8 cellular contexts compared by ENCODE assay signal in the genomic region with DNA sequence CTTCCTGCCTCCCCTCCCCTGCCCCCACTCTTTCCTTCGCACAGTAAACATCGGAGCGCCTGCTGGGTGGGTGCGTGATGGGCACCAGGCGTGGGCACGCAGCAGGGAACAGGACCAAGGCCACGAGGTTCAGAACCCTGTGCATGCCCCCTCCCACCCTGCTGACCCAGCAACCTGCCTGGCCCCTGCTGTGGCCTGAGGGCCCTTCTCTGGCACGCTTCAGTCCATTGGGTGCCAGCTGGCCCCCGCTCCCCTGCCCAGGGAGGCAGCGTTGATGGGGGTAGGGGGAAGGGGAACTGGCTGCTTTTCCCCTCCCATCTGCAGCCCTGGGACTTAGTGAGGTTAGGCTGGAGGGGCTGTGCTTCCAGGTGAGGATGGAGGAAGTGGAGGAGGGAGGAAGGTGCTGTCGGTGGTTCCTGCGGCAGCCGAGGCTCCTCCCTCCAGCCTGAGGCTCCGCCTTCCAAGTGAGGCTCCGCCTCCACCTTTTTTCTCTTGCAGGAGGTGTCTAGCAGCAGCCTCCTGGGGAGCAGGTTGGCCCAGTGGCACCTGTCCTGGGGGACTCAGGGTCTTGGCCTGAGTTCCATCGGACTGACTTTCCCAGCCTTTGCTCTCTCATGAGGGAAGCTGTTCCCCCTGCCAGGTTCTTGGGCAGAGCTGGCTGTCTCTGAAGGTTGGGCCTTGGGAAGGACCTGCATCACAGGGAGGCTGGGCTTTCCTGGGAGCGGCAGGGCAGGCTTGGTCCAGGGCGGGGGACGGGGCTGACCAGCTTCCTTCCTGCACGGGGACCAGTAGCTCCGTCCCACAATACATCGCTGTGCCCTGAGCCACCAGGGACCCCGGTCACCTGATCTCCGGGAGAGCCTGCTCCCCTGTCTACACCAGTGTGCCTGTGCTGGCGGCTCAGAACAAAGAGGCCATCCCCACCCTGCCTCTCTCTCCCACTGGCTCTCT. TPM values are rescaled to one million over a fixed set of nuclear protein-coding genes. Genes with fewer than 3 reads are reported as not detected.
A peak's percentile ranks its signal among the peaks of the same experiment; 100 is the strongest.
DNase-seq lines count a peak whose midpoint lies in the region; ATAC-seq and TF ChIP-seq lines count a peak whose summit lies in the region.

No MANE protein-coding gene starts in this region.

- no peaks in the 10 kb centered on the region for H3K27me3 ChIP-seq in SK-N-SH (ENCODE audit: insufficient read depth)
- H3K27me3 ChIP-seq in A673 (replicated peaks; ENCODE audit: insufficient read depth, low read depth, low read length, poor library complexity) = no peaks in the 10 kb centered on the region

- no peak overlapping the region for H3K9ac ChIP-seq in SK-N-SH

- H3K4me2 ChIP-seq in SK-N-SH = no peak overlapping the region

- H3K4me3 ChIP-seq in SK-N-SH (ENCODE audit: low read depth in 2 of 2, low read length in 1 of 2) = no peak overlapping the region
- no peak overlapping the region for H3K4me3 ChIP-seq in A673 (ENCODE audit: low read depth, low read length, poor library complexity, severe bottlenecking)

- POLR2A ChIA-PET in SK-N-SH (lab: Yijun Ruan, JAX) (interaction anchor here (0.6 to 1.5 kb wide), 3 partner anchors 14 to 30 kb away, joined by 3 to 6 read pairs (median 4); partner anchors contain the start of gene EEF2), A673 (lab: Charles Lee; ENCODE audit: low non-redundant PET) (no interaction called here)

- no peaks in the 10 kb centered on the region for H3F3A ChIP-seq in SK-N-SH (replicated peaks; ENCODE audit: insufficient read depth)

- no peaks in the 10 kb centered on the region for H3K36me3 Mint-ChIP-seq in activated naive CD4-positive, alpha-beta T cell treated with anti-CD3 and anti-CD28 coated beads, Interleukin-2, amount 50 U/mL, for 72 hours

- CTCF ChIA-PET in SK-N-SH (lab: Yijun Ruan, JAX) = interaction anchor here (1.3 kb wide), 1 partner anchor 27 kb away, joined by 4 read pairs; no protein-coding TSS in a partner anchor
- CTCF ChIA-PET in A673 (lab: Charles Lee) = interaction anchor here (0.6 kb wide), 1 partner anchor 253 kb away, joined by 8 read pairs; no protein-coding TSS in a partner anchor

- TF ChIP-seq RAD21 in SK-N-SH (IDR thresholded peaks at IDR 0.05; ENCODE audit: low read length) = no peak

- no peaks in the 10 kb centered on the region for H3K9me3 Mint-ChIP-seq in activated naive CD4-positive, alpha-beta T cell treated with anti-CD3 and anti-CD28 coated beads, Interleukin-2, amount 50 U/mL, for 72 hours

- H3K27ac ChIP-seq in SK-N-SH (ENCODE audit: low read depth in 2 of 2, low read length in 1 of 2) (peak overlapping the region in 1 of 2 experiments; percentile 84; a peak in 2 of 4 replicates), A673 (ENCODE audit: low read depth, low read length, poor library complexity, severe bottlenecking) (no peak overlapping the region)

- DNase-seq in SK-N-SH (peak; percentile 70), left colon (no peak), midbrain (lab: John Stamatoyannopoulos, UW) (no peak), dedifferentiated amniotic fluid mesenchymal stem cell (ENCODE audit: extremely low spot score) (no peak), SW 1271 (lab: John Stamatoyannopoulos, UW) (no peak), A673 (ENCODE audit: low spot score) (no peak)
- DNase-seq in activated naive CD4-positive, alpha-beta T cell treated with anti-CD3 and anti-CD28 coated beads, Interleukin-2, amount 50 U/mL, for 72 hours (ENCODE audit: low spot score in 2 of 2) = peak in 1 of 2 donors; percentile 53
- peak; percentile 44 for DNase-seq in stimulated activated naive CD8-positive, alpha-beta T cell treated with anti-CD3 and anti-CD28 coated beads, Interleukin-15, Interleukin-2, amounts not matched to agents 100 U/mL and 50 U/mL, for 24 hours

- TF ChIP-seq EP300 in SK-N-SH (IDR thresholded peaks at IDR 0.05; ENCODE audit: borderline replicate concordance in 1 of 2, low read depth in 1 of 2, low read length in 1 of 2) = no peak

- intact Hi-C loops in left colon (cut with DNase I, micrococcal nuclease) = no loop called here
- intact Hi-C loops in A673 (cut with micrococcal nuclease; ENCODE audit: unreplicated experiment) = no loop called here

- H3K9me3 ChIP-seq in SK-N-SH (no peaks in the 10 kb centered on the region), A673 (ENCODE audit: low read depth, low read length, poor library complexity, severe bottlenecking) (no peaks in the 10 kb centered on the region)

- peaks cover 78% of the 10 kb centered on the region for H3K79me2 ChIP-seq in SK-N-SH (ENCODE audit: insufficient read depth)

- peak; percentile 15 to 59 for ATAC-seq in activated naive CD4-positive, alpha-beta T cell treated with anti-CD3 and anti-CD28 coated beads, Interleukin-2, amount 50 U/mL, for 72 hours
- ATAC-seq in left colon = peak; percentile 21
- ATAC-seq in stimulated activated naive CD8-positive, alpha-beta T cell treated with anti-CD3 and anti-CD28 coated beads, Interleukin-15, Interleukin-2, amounts not matched to agents 100 U/mL and 50 U/mL, for 24 hours = no peak

- H3K4me1 ChIP-seq in SK-N-SH (ENCODE audit: control insufficient read depth in 1 of 2, insufficient read depth in 2 of 2, low read depth in 1 of 2, low read length in 1 of 2) (peaks cover 0 to 35% of the 10 kb centered on the region in 2 experiments; a peak in 1 of 4 replicates), A673 (ENCODE audit: insufficient read depth, low read length, poor library complexity, severe bottlenecking) (peaks cover 10% of the 10 kb centered on the region)

- TF ChIP-seq CTCF in SK-N-SH (IDR thresholded peaks at IDR 0.05) (no peak), A673 (conservative IDR thresholded peaks at IDR 0.05; ENCODE audit: low read depth, low read length) (no peak)

- H3K36me3 ChIP-seq in SK-N-SH (replicated peaks in 1 of 2; ENCODE audit: control insufficient read depth in 1 of 2, insufficient read depth in 2 of 2, low read length in 1 of 2) (peaks cover 0 to 37% of the 10 kb centered on the region in 2 experiments), A673 (ENCODE audit: insufficient read depth, low read length, poor library complexity, severe bottlenecking) (peaks cover 30% of the 10 kb centered on the region)

- 82% methylated on average over 9 of the region's 25 CpGs for WGBS in SK-N-SH (ENCODE audit: low lambda C conversion rate)

- no peak overlapping the region for H3K27ac Mint-ChIP-seq in activated naive CD4-positive, alpha-beta T cell treated with anti-CD3 and anti-CD28 coated beads, Interleukin-2, amount 50 U/mL, for 72 hours

- H2AFZ ChIP-seq in SK-N-SH (ENCODE audit: low read depth) = no peak overlapping the region

- H3K9me2 ChIP-seq in SK-N-SH = no peaks in the 10 kb centered on the region

- BruUV-seq in A673 (replicated peaks; lab: Mats Ljungman, UMichigan) = no TSS peak

- H4K20me1 ChIP-seq in SK-N-SH (ENCODE audit: insufficient read depth) = peaks cover 85% of the 10 kb centered on the region

TF ChIP-seq in SK-N-SH, 30 proteins besides CTCF, POLR2A, EP300 and RAD21:
- no peak for TF ChIP-seq RFX5 (IDR thresholded peaks at IDR 0.05; ENCODE audit: low read length)
- TF ChIP-seq CHD2 (IDR thresholded peaks at IDR 0.05; ENCODE audit: low read length, partially characterized antibody) = peak; percentile 5
- TF ChIP-seq RXRA (IDR thresholded peaks at IDR 0.05; ENCODE audit: borderline replicate concordance, low read depth) = no peak
- no peak for TF ChIP-seq TAF1 (IDR thresholded peaks at IDR 0.05; ENCODE audit: borderline replicate concordance, low read depth, low read length)
- no peak for TF ChIP-seq MEF2A (IDR thresholded peaks at IDR 0.05; ENCODE audit: borderline replicate concordance, low read depth)
- no peak for TF ChIP-seq IRF3 (IDR thresholded peaks at IDR 0.05; ENCODE audit: low read depth, low read length)
- TF ChIP-seq ELF1 (IDR thresholded peaks at IDR 0.05) = no peak

RNA-seq across cellular contexts. Expression of gene PIAS4, which starts 7.3 kb away (rescaled TPM):
- 7.7 and 14.1 TPM in 2 replicates for polyA plus RNA-seq in SK-N-SH (2012; rRNA removed)
- 4.8 and 7.9 TPM in 2 replicates for polyA plus RNA-seq in SK-N-SH (2012; cell fraction: cytosol; rRNA removed)
- polyA plus RNA-seq in SK-N-SH (2012; cell fraction: nucleus; rRNA removed) = 17.7 and 23.8 TPM in 2 replicates
- 10 to 100 TPM; 28.0 to 30.6 TPM for total RNA-seq in activated naive CD4-positive, alpha-beta T cell treated with anti-CD3 and anti-CD28 coated beads, Interleukin-2, amount 50 U/mL, for 72 hours
- 10 to 100 TPM; 25.1 to 27.7 TPM for total RNA-seq in left colon
- total RNA-seq in A673 (2021) = 48.1 and 59.1 TPM in 2 replicates

RNA-seq across cellular contexts. Expression of gene EEF2, which starts 29.6 kb away (rescaled TPM):
- polyA plus RNA-seq in SK-N-SH (2012; rRNA removed) = 1,295 and 1,553 TPM in 2 replicates
- 756 and 1,170 TPM in 2 replicates for polyA plus RNA-seq in SK-N-SH (2012; cell fraction: cytosol; rRNA removed)
- 816 and 855 TPM in 2 replicates for polyA plus RNA-seq in SK-N-SH (2012; cell fraction: nucleus; rRNA removed)
- 1,000 to 10,000 TPM; 3,216 to 3,705 TPM for total RNA-seq in activated naive CD4-positive, alpha-beta T cell treated with anti-CD3 and anti-CD28 coated beads, Interleukin-2, amount 50 U/mL, for 72 hours
- 1,000 to 10,000 TPM; 1,955 to 2,053 TPM for total RNA-seq in left colon
- total RNA-seq in A673 (2021) = 2,701 and 2,706 TPM in 2 replicates

RNA-seq across cellular contexts. Expression of gene DAPK3, which starts 43.9 kb away (rescaled TPM):
- polyA plus RNA-seq in SK-N-SH (2012; rRNA removed) = 118 and 142 TPM in 2 replicates
- polyA plus RNA-seq in SK-N-SH (2012; cell fraction: cytosol; rRNA removed) = 67.8 and 92.3 TPM in 2 replicates
- 184 and 238 TPM in 2 replicates for polyA plus RNA-seq in SK-N-SH (2012; cell fraction: nucleus; rRNA removed)
- 10 to 100 TPM; 28.4 to 61.4 TPM for total RNA-seq in activated naive CD4-positive, alpha-beta T cell treated with anti-CD3 and anti-CD28 coated beads, Interleukin-2, amount 50 U/mL, for 72 hours
- total RNA-seq in left colon = 10 to 100 TPM; 52.2 to 74.6 TPM
- 58.3 and 65.9 TPM in 2 replicates for total RNA-seq in A673 (2021)

RNA-seq across cellular contexts. Expression of gene ZBTB7A, which starts 51.9 kb away (rescaled TPM):
- 5.6 and 7.4 TPM in 2 replicates for polyA plus RNA-seq in SK-N-SH (2012; rRNA removed)
- polyA plus RNA-seq in SK-N-SH (2012; cell fraction: cytosol; rRNA removed) = 2.8 and 5.8 TPM in 2 replicates
- polyA plus RNA-seq in SK-N-SH (2012; cell fraction: nucleus; rRNA removed) = 17.7 and 19.8 TPM in 2 replicates
- total RNA-seq in activated naive CD4-positive, alpha-beta T cell treated with anti-CD3 and anti-CD28 coated beads, Interleukin-2, amount 50 U/mL, for 72 hours = 10 to 100 TPM; 23.4 to 26.0 TPM
- total RNA-seq in left colon (100 to 1,000 TPM; 110 to 124 TPM), A673 (2021) (25.1 and 25.9 TPM in 2 replicates)

Comparison
In these comparisons a context has a peak if more than half of its experiments do, and no peak if none do; other contexts are left out.
1. DNase-seq: peak in SK-N-SH (single experiment) and stimulated activated naive CD8-positive, alpha-beta T cell treated with anti-CD3 and anti-CD28 coated beads, Interleukin-15, Interleukin-2, amounts not matched to agents 100 U/mL and 50 U/mL, for 24 hours (single experiment); none in left colon (0 of 2), midbrain (single experiment), dedifferentiated amniotic fluid mesenchymal stem cell (single experiment), SW 1271 (0 of 2) and A673 (single experiment).